Comparison of ENCODE assay signal across 1 cellular context in genomic region chr10:95561200-95562177, GRCh38.
TF ChIP-seq lines count a peak whose summit lies in the region.

Gene SORBS1 (minus strand): TSS chr10:95561371. CDS start chr10:95441135, 120,236 bp downstream.

TF ChIP-seq in HepG2, 621 proteins besides CTCF, POLR2A, EP300 and RAD21 (continued from another document and continues in another):
- TF ChIP-seq ZNF18 (CRISPR knock-in tag; IDR thresholded peaks at IDR 0.05; ENCODE audit: insufficient replicate concordance) (no peak), ZNF12 (CRISPR knock-in tag; IDR thresholded peaks at IDR 0.05) (no peak), KAT8 (CRISPR knock-in tag; IDR thresholded peaks at IDR 0.05) (peak; percentile 59; the same call in 1 of the 2 replicates), ZNF530 (CRISPR knock-in tag; IDR thresholded peaks at IDR 0.05; ENCODE audit: low read depth) (no peak), DNMT3B (CRISPR knock-in tag; conservative IDR thresholded peaks at IDR 0.05) (no peak), MEIS1 (CRISPR knock-in tag; IDR thresholded peaks at IDR 0.05; ENCODE audit: borderline replicate concordance) (peak; percentile 67; the same call in 1 of the 2 replicates), PHB2 (IDR thresholded peaks at IDR 0.05; ENCODE audit: partially characterized antibody) (no peak), ZBTB10 (CRISPR knock-in tag; IDR thresholded peaks at IDR 0.05; ENCODE audit: borderline replicate concordance) (no peak), DRAP1 (CRISPR knock-in tag; IDR thresholded peaks at IDR 0.05) (peak; percentile 93), ZNF703 (CRISPR knock-in tag; IDR thresholded peaks at IDR 0.05; ENCODE audit: borderline replicate concordance) (no peak), ATF4 (CRISPR knock-in tag; IDR thresholded peaks at IDR 0.05) (no peak), ZNF782 (CRISPR knock-in tag; IDR thresholded peaks at IDR 0.05; ENCODE audit: borderline replicate concordance) (no peak), ZSCAN29 (CRISPR knock-in tag; conservative IDR thresholded peaks at IDR 0.05) (no peak), PTBP1 (IDR thresholded peaks at IDR 0.05; ENCODE audit: low read depth, low read length, poor library complexity, severe bottlenecking) (no peak), ZBTB44 (CRISPR knock-in tag; IDR thresholded peaks at IDR 0.05) (no peak), NCOA5 (CRISPR knock-in tag; IDR thresholded peaks at IDR 0.05) (no peak), EEA1 (CRISPR knock-in tag; IDR thresholded peaks at IDR 0.05; ENCODE audit: borderline replicate concordance) (no peak), JUND (CRISPR knock-in tag; IDR thresholded peaks at IDR 0.05) (no peak), MTA3 (CRISPR knock-in tag; IDR thresholded peaks at IDR 0.05) (no peak), ZBTB42 (CRISPR knock-in tag; IDR thresholded peaks at IDR 0.05) (no peak), HNRNPLL (IDR thresholded peaks at IDR 0.05; ENCODE audit: low read depth, low read length, poor library complexity, severe bottlenecking) (peak; percentile 72), TEAD3 (CRISPR knock-in tag; optimal IDR thresholded peaks at IDR 0.05; ENCODE audit: borderline replicate concordance) (no peak), MAFK (conservative IDR thresholded peaks at IDR 0.05 in 1 of 2, IDR thresholded peaks at IDR 0.05 in 1 of 2; ENCODE audit: low read length in 2 of 2) (no peak), HIVEP1 (CRISPR knock-in tag; IDR thresholded peaks at IDR 0.05) (no peak), SAP130 (CRISPR knock-in tag; IDR thresholded peaks at IDR 0.05; ENCODE audit: low read depth) (peak; percentile 84), ZFP37 (CRISPR knock-in tag; IDR thresholded peaks at IDR 0.05; ENCODE audit: borderline replicate concordance) (no peak), PAX8 (CRISPR knock-in tag; IDR thresholded peaks at IDR 0.05; ENCODE audit: borderline replicate concordance) (0 out of 2 replicates have a peak, but pooled peaks have one; percentile 70), ZNF44 (CRISPR knock-in tag; IDR thresholded peaks at IDR 0.05) (no peak), ZNF280B (CRISPR knock-in tag; IDR thresholded peaks at IDR 0.05; ENCODE audit: borderline replicate concordance) (no peak), SP140L (CRISPR knock-in tag; IDR thresholded peaks at IDR 0.05; ENCODE audit: borderline replicate concordance) (no peak), ZNF878 (CRISPR knock-in tag; IDR thresholded peaks at IDR 0.05) (no peak), RERE (CRISPR knock-in tag; IDR thresholded peaks at IDR 0.05; ENCODE audit: low read depth) (no peak), ATRX (CRISPR knock-in tag; IDR thresholded peaks at IDR 0.05; ENCODE audit: borderline replicate concordance) (no peak), ATM (IDR thresholded peaks at IDR 0.05; ENCODE audit: borderline replicate concordance) (no peak), NR2F1 (CRISPR knock-in tag; IDR thresholded peaks at IDR 0.05) (no peak), RARG (CRISPR knock-in tag; IDR thresholded peaks at IDR 0.05; ENCODE audit: low read depth) (no peak), ZNF891 (CRISPR knock-in tag; IDR thresholded peaks at IDR 0.05) (no peak), ARNT (IDR thresholded peaks at IDR 0.05) (no peak), FOXM1 (CRISPR knock-in tag; IDR thresholded peaks at IDR 0.05) (no peak), AFF4 (CRISPR knock-in tag; IDR thresholded peaks at IDR 0.05) (no peak), MEIS2 (CRISPR knock-in tag; IDR thresholded peaks at IDR 0.05) (0 out of 2 replicates have a peak, but pooled peaks have one; percentile 19)
